Comparison of ENCODE assay signal across 10 cellular contexts in the genomic region with DNA sequence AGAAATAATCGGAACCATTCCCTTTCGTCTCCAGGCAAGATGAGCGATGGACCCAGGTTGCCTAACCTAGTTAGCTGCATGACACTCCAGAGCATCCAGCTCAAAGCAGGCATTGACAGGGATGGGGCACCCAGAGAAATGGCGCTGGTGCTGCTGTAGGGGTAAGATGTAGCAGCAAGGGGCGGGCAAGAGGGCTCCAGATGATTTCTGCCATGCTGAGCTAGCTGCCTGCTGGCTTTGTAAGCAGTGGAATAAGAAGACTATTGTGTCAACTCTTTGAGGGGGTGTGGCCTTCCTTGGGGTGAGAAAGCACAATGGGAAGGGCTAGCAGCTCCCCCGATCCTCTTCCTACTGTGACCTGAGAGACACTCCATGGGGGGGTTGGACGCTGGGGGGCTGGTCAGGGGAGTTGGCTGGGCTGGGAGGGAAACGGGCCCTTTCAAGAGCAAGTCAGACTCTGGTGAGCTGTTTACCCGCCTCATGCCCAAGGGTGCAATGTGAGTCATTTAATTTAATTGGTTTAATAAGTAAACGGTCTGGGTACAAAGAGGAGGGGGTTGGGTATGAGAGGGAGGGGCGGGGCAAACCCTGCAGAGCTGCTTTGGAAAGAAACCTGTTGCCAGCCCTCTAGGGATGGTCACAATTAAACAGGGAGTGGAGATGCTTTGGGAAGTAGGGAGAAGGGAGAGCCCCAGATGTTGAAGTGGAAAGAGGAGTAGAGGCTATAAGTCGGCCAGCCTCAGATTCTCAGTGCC. TPM values are rescaled to one million over a fixed set of nuclear protein-coding genes. Genes with fewer than 3 reads are reported as not detected.
DNase-seq lines count a peak whose midpoint lies in the region; ATAC-seq and TF ChIP-seq lines count a peak whose summit lies in the region.
"Had no signal": no experiment of that assay in that cellular context is flagged by ENCODE, and none has a peak within 500 bp of the region (broad histone marks: within the 10 kb centered on the region; RNA-seq: fewer than 3 reads in every experiment).

No MANE protein-coding gene starts in this region.

- no peaks in the 10 kb centered on the region for H3K27me3 ChIP-seq in testis

- no peaks in the 10 kb centered on the region for H3K4me1 ChIP-seq in testis

- DNase-seq in Daoy (ENCODE audit: low read depth) (peak; percentile 61), NCI-H2227 (lab: John Stamatoyannopoulos, UW; ENCODE audit: unreplicated experiment) (peak; percentile 4), epithelial cell of prostate (ENCODE audit: low read depth, low spot score) (no peak), testis (no peak)
- DNase-seq in activated naive CD4-positive, alpha-beta T cell (lab: John Stamatoyannopoulos, UW): no peak
- DNase-seq in activated T-helper 2 cell treated with anti-CD3 and anti-CD28 coated beads, Interferon-gamma antibody, Interleukin-2, Interleukin-4, amounts not matched to agents 10 μg/mL and 5 μg/mL and 100 μg/mL, durations not matched to agents 14 hours and 24 hours and 36 hours (ENCODE audit: low spot score): no peak
- DNase-seq: RPMI8226 had no signal

- H3K4me3 Mint-ChIP-seq in nephron: no peak overlapping the region
- no peak overlapping the region for H3K4me3 Mint-ChIP-seq in activated T-helper 2 cell treated with anti-CD3 and anti-CD28 coated beads, Interferon-gamma antibody, Interleukin-2, Interleukin-4, amounts not matched to agents 10 μg/mL and 5 μg/mL and 100 μg/mL, durations not matched to agents 14 hours and 24 hours and 36 hours (ENCODE audit: low read depth)
- H3K4me3 Mint-ChIP-seq: activated naive CD4-positive, alpha-beta T cell treated with anti-CD3 and anti-CD28 coated beads, Interleukin-2, amount 50 U/mL, for 24 hours had no signal

- TF ChIP-seq POLR2A in testis (IDR thresholded peaks at IDR 0.05): no peak

- peaks cover 35% of the 10 kb centered on the region for H3K4me1 Mint-ChIP-seq in nephron
- H3K4me1 Mint-ChIP-seq in activated T-helper 2 cell treated with anti-CD3 and anti-CD28 coated beads, Interferon-gamma antibody, Interleukin-2, Interleukin-4, amounts not matched to agents 10 μg/mL and 5 μg/mL and 100 μg/mL, durations not matched to agents 14 hours and 24 hours and 36 hours (ENCODE audit: low read depth): no peaks in the 10 kb centered on the region
- H3K4me1 Mint-ChIP-seq: activated naive CD4-positive, alpha-beta T cell treated with anti-CD3 and anti-CD28 coated beads, Interleukin-2, amount 50 U/mL, for 24 hours had no signal

- H3K27me3 Mint-ChIP-seq in nephron (ENCODE audit: low read depth): peaks cover 19% of the 10 kb centered on the region
- H3K27me3 Mint-ChIP-seq in activated T-helper 2 cell treated with anti-CD3 and anti-CD28 coated beads, Interferon-gamma antibody, Interleukin-2, Interleukin-4, amounts not matched to agents 10 μg/mL and 5 μg/mL and 100 μg/mL, durations not matched to agents 14 hours and 24 hours and 36 hours (ENCODE audit: low read depth): peaks cover 10% of the 10 kb centered on the region
- H3K27me3 Mint-ChIP-seq: activated naive CD4-positive, alpha-beta T cell treated with anti-CD3 and anti-CD28 coated beads, Interleukin-2, amount 50 U/mL, for 24 hours had no signal

- intact Hi-C loops in testis (cut with DNase I; ENCODE audit: low total_unique reads): no loop called here
- intact Hi-C loops in activated T-helper 2 cell treated with anti-CD3 and anti-CD28 coated beads, Interferon-gamma antibody, Interleukin-2, Interleukin-4, amounts not matched to agents 10 μg/mL and 5 μg/mL and 100 μg/mL, durations not matched to agents 14 hours and 24 hours and 36 hours (cut with micrococcal nuclease): no loop called here

- 57 to 61% methylated on average over 12 of the region's 12 CpGs for WGBS in testis, 2 donors

- H3K4me3 ChIP-seq in testis: no peak overlapping the region

- ATAC-seq in HG03342 (IDR thresholded peaks at IDR 0.05; ENCODE audit: unreplicated experiment): no peak

- no peaks in the 10 kb centered on the region for H3K36me3 Mint-ChIP-seq in nephron (ENCODE audit: low read depth)
- H3K36me3 Mint-ChIP-seq in activated T-helper 2 cell treated with anti-CD3 and anti-CD28 coated beads, Interferon-gamma antibody, Interleukin-2, Interleukin-4, amounts not matched to agents 10 μg/mL and 5 μg/mL and 100 μg/mL, durations not matched to agents 14 hours and 24 hours and 36 hours (ENCODE audit: low read depth): no peaks in the 10 kb centered on the region
- H3K36me3 Mint-ChIP-seq: activated naive CD4-positive, alpha-beta T cell treated with anti-CD3 and anti-CD28 coated beads, Interleukin-2, amount 50 U/mL, for 24 hours had no signal

- no peaks in the 10 kb centered on the region for H3K9me3 ChIP-seq in testis

- H3K9me3 Mint-ChIP-seq in nephron: peaks cover 3% of the 10 kb centered on the region
- no peaks in the 10 kb centered on the region for H3K9me3 Mint-ChIP-seq in activated T-helper 2 cell treated with anti-CD3 and anti-CD28 coated beads, Interferon-gamma antibody, Interleukin-2, Interleukin-4, amounts not matched to agents 10 μg/mL and 5 μg/mL and 100 μg/mL, durations not matched to agents 14 hours and 24 hours and 36 hours
- H3K9me3 Mint-ChIP-seq: activated naive CD4-positive, alpha-beta T cell treated with anti-CD3 and anti-CD28 coated beads, Interleukin-2, amount 50 U/mL, for 24 hours had no signal

- TF ChIP-seq CTCF in nephron (IDR thresholded peaks at IDR 0.05; ENCODE audit: unreplicated experiment in 3 of 3): no peak
- no peak for TF ChIP-seq CTCF in testis (IDR thresholded peaks at IDR 0.05)

- H3K27ac ChIP-seq in epithelial cell of prostate (peak overlapping the region; percentile 84), testis (no peak overlapping the region)

- no peaks in the 10 kb centered on the region for H3K36me3 ChIP-seq in testis (ENCODE audit: low read depth, missing control alignments)

- H3K27ac Mint-ChIP-seq in nephron: peak overlapping the region in 2 of 3 experiments; percentile 36 to 67
- H3K27ac Mint-ChIP-seq in activated T-helper 2 cell treated with anti-CD3 and anti-CD28 coated beads, Interferon-gamma antibody, Interleukin-2, Interleukin-4, amounts not matched to agents 10 μg/mL and 5 μg/mL and 100 μg/mL, durations not matched to agents 14 hours and 24 hours and 36 hours: no peak overlapping the region
- H3K27ac Mint-ChIP-seq: activated naive CD4-positive, alpha-beta T cell treated with anti-CD3 and anti-CD28 coated beads, Interleukin-2, amount 50 U/mL, for 24 hours had no signal

RNA-seq across cellular contexts. Expression of gene B4GALNT3, which starts 50.5 kb away (rescaled TPM):
- 0.40 and 1.1 TPM in 2 replicates for total RNA-seq in Daoy (2014; rRNA removed; shearing (Covaris generic))
- total RNA-seq in testis: 10 to 100 TPM; 16.7 to 24.3 TPM
- 34.6 TPM for polyA plus RNA-seq in testis (ENCODE audit: insufficient read depth, low read depth, low replicate concordance)
- total RNA-seq in activated T-helper 2 cell treated with anti-CD3 and anti-CD28 coated beads, Interferon-gamma antibody, Interleukin-2, Interleukin-4, amounts not matched to agents 10 μg/mL and 5 μg/mL and 100 μg/mL, durations not matched to agents 14 hours and 24 hours and 36 hours: 6.5 and 6.9 TPM in 2 replicates

Comparison
In these comparisons a context has a peak if more than half of its experiments do, and no peak if none do; other contexts are left out.
1. DNase-seq: peak in Daoy (single experiment) and NCI-H2227 (single experiment); none in epithelial cell of prostate (single experiment), testis (single experiment), activated naive CD4-positive, alpha-beta T cell (0 of 4) and activated T-helper 2 cell treated with anti-CD3 and anti-CD28 coated beads, Interferon-gamma antibody, Interleukin-2, Interleukin-4, amounts not matched to agents 10 μg/mL and 5 μg/mL and 100 μg/mL, durations not matched to agents 14 hours and 24 hours and 36 hours (single experiment).